32 cellular contexts compared by ENCODE assay signal in the genomic region with DNA sequence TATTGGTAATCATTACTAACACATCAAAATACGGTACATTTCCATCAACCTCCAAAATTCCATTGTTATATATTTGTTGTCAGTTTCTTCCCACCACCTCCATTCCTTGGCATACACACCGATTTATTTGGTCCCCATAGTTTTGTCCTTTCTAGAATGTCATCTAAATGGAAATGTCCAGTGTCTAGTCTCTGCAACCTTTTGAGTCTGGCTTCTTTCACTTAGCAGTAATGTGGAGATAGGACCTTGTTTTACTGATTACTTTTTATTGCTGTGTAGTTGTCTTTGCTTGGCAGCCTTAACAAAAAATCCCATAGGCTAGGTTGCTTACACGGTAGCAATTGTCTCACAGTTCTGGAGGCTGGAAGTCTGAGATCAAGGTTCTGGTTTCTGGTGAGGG. TPM values are rescaled to one million over a fixed set of nuclear protein-coding genes. Genes with fewer than 3 reads are reported as not detected.
"Had no signal": no experiment of that assay in that cellular context is flagged by ENCODE, and none has a peak within 500 bp of the region (broad histone marks: within the 10 kb centered on the region; RNA-seq: fewer than 3 reads in every experiment).

No MANE protein-coding gene starts in this region.

- H3K27ac Mint-ChIP-seq: activated CD4-positive, alpha-beta T cell treated with anti-CD3 and anti-CD28 coated beads for 36 hours; activated CD4-positive, alpha-beta T cell treated with anti-CD3 and anti-CD28 coated beads, Interleukin-2, amount 10 ng/mL, durations not matched to agents 24 days and 14 days; activated CD8-positive, alpha-beta T cell treated with anti-CD3 and anti-CD28 coated beads for 36 hours; activated naive CD4-positive, alpha-beta T cell treated with anti-CD3 and anti-CD28 coated beads, Interleukin-2, amount 50 U/mL, for 24 hours; activated T-helper 17 cell treated with anti-CD3 and anti-CD28 coated beads, Interleukin-2, amount 50 U/mL, for 72 hours; dendritic cell treated with granulocyte-macrophage colony-stimulating factor and Interleukin-4, amounts not matched to agents 40 ng/mL and 50 ng/mL, for 4 days; endodermal cell had no signal

- H3K4me1 ChIP-seq: esophagus muscularis mucosa, foreskin keratinocyte, gastroesophageal sphincter had no signal

- H3K27me3 Mint-ChIP-seq: activated CD4-positive, alpha-beta T cell treated with anti-CD3 and anti-CD28 coated beads for 36 hours; activated CD4-positive, alpha-beta T cell treated with anti-CD3 and anti-CD28 coated beads, Interleukin-2, amount 10 ng/mL, durations not matched to agents 24 days and 14 days; activated CD8-positive, alpha-beta T cell treated with anti-CD3 and anti-CD28 coated beads for 36 hours; activated naive CD4-positive, alpha-beta T cell treated with anti-CD3 and anti-CD28 coated beads, Interleukin-2, amount 50 U/mL, for 24 hours; activated T-helper 17 cell treated with anti-CD3 and anti-CD28 coated beads, Interleukin-2, amount 50 U/mL, for 72 hours; central memory CD8-positive, alpha-beta T cell; dendritic cell treated with granulocyte-macrophage colony-stimulating factor and Interleukin-4, amounts not matched to agents 40 ng/mL and 50 ng/mL, for 4 days had no signal

- H3K4me2 ChIP-seq: hepatocyte had no signal

- H3K4me3 Mint-ChIP-seq: activated CD4-positive, alpha-beta T cell treated with anti-CD3 and anti-CD28 coated beads for 36 hours; activated CD4-positive, alpha-beta T cell treated with anti-CD3 and anti-CD28 coated beads, Interleukin-2, amount 10 ng/mL, durations not matched to agents 24 days and 14 days; activated CD8-positive, alpha-beta T cell treated with anti-CD3 and anti-CD28 coated beads for 36 hours; activated naive CD4-positive, alpha-beta T cell treated with anti-CD3 and anti-CD28 coated beads, Interleukin-2, amount 50 U/mL, for 24 hours; activated T-cell treated with anti-CD3 and anti-CD28 coated beads, Interleukin-2, amount 50 U/mL, for 4 hours; activated T-helper 17 cell treated with anti-CD3 and anti-CD28 coated beads, Interleukin-2, amount 50 U/mL, for 72 hours; central memory CD8-positive, alpha-beta T cell; dendritic cell treated with granulocyte-macrophage colony-stimulating factor and Interleukin-4, amounts not matched to agents 40 ng/mL and 50 ng/mL, for 4 days; endodermal cell had no signal

- DNase-seq: activated CD4-positive, alpha-beta T cell treated with anti-CD3 and anti-CD28 coated beads for 36 hours; activated CD4-positive, alpha-beta T cell treated with anti-CD3 and anti-CD28 coated beads, Interleukin-2, amount 10 ng/mL, durations not matched to agents 24 days and 14 days; activated CD4-positive, alpha-beta T cell treated with anti-CD3 and anti-CD28 coated beads, Interleukin-2, amount 50 U/mL, for 4 hours; activated CD4-positive, CD25-positive, alpha-beta regulatory T cell; activated CD4-positive, CD25-positive, alpha-beta regulatory T cell treated with anti-CD3 and anti-CD28 coated beads, Interleukin-2, amount 50 U/mL, for 72 hours; activated CD8-positive, alpha-beta memory T cell treated with anti-CD3 and anti-CD28 coated beads for 24 hours; activated CD8-positive, alpha-beta T cell treated with anti-CD3 and anti-CD28 coated beads for 36 hours; activated effector memory CD4-positive, alpha-beta T cell treated with Interleukin-2 at 50 U/mL for 16 hours; activated naive CD4-positive, alpha-beta T cell treated with Interleukin-2 at 50 U/mL for 16 hours; activated T-cell treated with anti-CD3 and anti-CD28 coated beads, Interleukin-2, amount 50 U/mL, for 4 hours; amniotic stem cell; anterior cingulate cortex; brain microvascular endothelial cell; dorsolateral prefrontal cortex; effector memory CD4-positive, alpha-beta T cell; endodermal cell; erythroblast; foreskin keratinocyte; heart right ventricle; T-helper 2 cell had no signal

- H2AFZ ChIP-seq: hepatocyte had no signal

- H3K27ac ChIP-seq: brain microvascular endothelial cell, coronary artery, dorsolateral prefrontal cortex, esophagus muscularis mucosa, foreskin keratinocyte, gastroesophageal sphincter, heart right ventricle, hepatocyte had no signal

- ATAC-seq: activated CD4-positive, alpha-beta T cell treated with anti-CD3 and anti-CD28 coated beads for 36 hours; activated CD8-positive, alpha-beta T cell treated with anti-CD3 and anti-CD28 coated beads for 36 hours; activated T-cell treated with anti-CD3 and anti-CD28 coated beads, Interleukin-2, amount 50 U/mL, for 4 hours; activated T-helper 17 cell treated with anti-CD3 and anti-CD28 coated beads, Interleukin-2, amount 50 U/mL, for 72 hours; foreskin keratinocyte; gastroesophageal sphincter had no signal

- H3K4me1 Mint-ChIP-seq: activated CD4-positive, alpha-beta T cell treated with anti-CD3 and anti-CD28 coated beads for 36 hours; activated naive CD4-positive, alpha-beta T cell treated with anti-CD3 and anti-CD28 coated beads, Interleukin-2, amount 50 U/mL, for 24 hours; activated T-helper 17 cell treated with anti-CD3 and anti-CD28 coated beads, Interleukin-2, amount 50 U/mL, for 72 hours; endodermal cell had no signal

- H3K9me3 ChIP-seq: esophagus muscularis mucosa, gastroesophageal sphincter, heart right ventricle had no signal

- H3K27me3 ChIP-seq: brain microvascular endothelial cell, dorsolateral prefrontal cortex, esophagus muscularis mucosa, foreskin keratinocyte, gastroesophageal sphincter, heart right ventricle, hepatocyte had no signal

- H3K4me3 ChIP-seq: coronary artery, dorsolateral prefrontal cortex, esophagus muscularis mucosa, gastroesophageal sphincter, heart right ventricle, hepatocyte had no signal

- H3K9me3 Mint-ChIP-seq: activated CD4-positive, alpha-beta T cell treated with anti-CD3 and anti-CD28 coated beads, Interleukin-2, amount 10 ng/mL, durations not matched to agents 24 days and 14 days; activated CD8-positive, alpha-beta T cell treated with anti-CD3 and anti-CD28 coated beads for 36 hours; activated naive CD4-positive, alpha-beta T cell treated with anti-CD3 and anti-CD28 coated beads, Interleukin-2, amount 50 U/mL, for 24 hours; activated T-cell treated with anti-CD3 and anti-CD28 coated beads, Interleukin-2, amount 50 U/mL, for 4 hours; activated T-helper 17 cell treated with anti-CD3 and anti-CD28 coated beads, Interleukin-2, amount 50 U/mL, for 72 hours; central memory CD8-positive, alpha-beta T cell; dendritic cell treated with granulocyte-macrophage colony-stimulating factor and Interleukin-4, amounts not matched to agents 40 ng/mL and 50 ng/mL, for 4 days had no signal

- H3K79me2 ChIP-seq: hepatocyte had no signal

- FAIRE-seq: astrocyte, bronchial epithelial cell had no signal

RNA-seq across cellular contexts. Expression of a gene that starts 31.0 kb away (rescaled TPM):
- total RNA-seq: activated CD4-positive, alpha-beta T cell treated with anti-CD3 and anti-CD28 coated beads, Interleukin-2, amount 10 ng/mL, durations not matched to agents 24 days and 14 days; activated T-cell treated with anti-CD3 and anti-CD28 coated beads, Interleukin-2, amount 50 U/mL, for 4 hours; activated T-helper 17 cell treated with anti-CD3 and anti-CD28 coated beads, Interleukin-2, amount 50 U/mL, for 72 hours; bronchial epithelial cell; foreskin keratinocyte; glomerular endothelial cell; T-helper 1 cell treated with Interleukin-12 subunit alpha and Interleukin-12 subunit beta and Interleukin-4 antibody, amounts not matched to agents 30 ng/mL and 1 ng/mL, for 36 hours had no signal
- polyA plus RNA-seq: foreskin keratinocyte had no signal
